ENCODE assay signal across 2 cellular contexts in the genomic region with DNA sequence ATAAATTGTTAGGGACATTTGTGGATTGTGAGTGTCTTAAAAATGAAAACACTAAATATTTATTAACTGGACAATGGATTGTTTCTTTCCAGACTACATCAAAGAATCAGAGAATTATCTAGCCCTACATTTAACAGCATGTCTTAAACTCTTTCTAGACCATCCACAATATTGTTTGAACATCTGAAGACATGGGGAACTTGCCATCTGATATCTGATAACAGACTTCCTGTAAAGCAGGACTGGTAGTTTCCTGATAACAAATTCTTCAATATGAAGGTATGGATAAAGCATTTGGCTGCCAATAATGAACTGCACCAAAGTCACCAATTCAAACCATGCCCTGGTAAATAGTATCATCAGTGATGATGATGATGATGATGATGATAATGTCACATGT.
A peak's percentile ranks its signal among the peaks of the same experiment; 100 is the strongest.
TF ChIP-seq lines count a peak whose summit lies in the region.

No MANE protein-coding gene starts in this region.

TF ChIP-seq in HEK293, 187 proteins besides CTCF, POLR2A, EP300 and RAD21:
- TF ChIP-seq, protein P1, sequence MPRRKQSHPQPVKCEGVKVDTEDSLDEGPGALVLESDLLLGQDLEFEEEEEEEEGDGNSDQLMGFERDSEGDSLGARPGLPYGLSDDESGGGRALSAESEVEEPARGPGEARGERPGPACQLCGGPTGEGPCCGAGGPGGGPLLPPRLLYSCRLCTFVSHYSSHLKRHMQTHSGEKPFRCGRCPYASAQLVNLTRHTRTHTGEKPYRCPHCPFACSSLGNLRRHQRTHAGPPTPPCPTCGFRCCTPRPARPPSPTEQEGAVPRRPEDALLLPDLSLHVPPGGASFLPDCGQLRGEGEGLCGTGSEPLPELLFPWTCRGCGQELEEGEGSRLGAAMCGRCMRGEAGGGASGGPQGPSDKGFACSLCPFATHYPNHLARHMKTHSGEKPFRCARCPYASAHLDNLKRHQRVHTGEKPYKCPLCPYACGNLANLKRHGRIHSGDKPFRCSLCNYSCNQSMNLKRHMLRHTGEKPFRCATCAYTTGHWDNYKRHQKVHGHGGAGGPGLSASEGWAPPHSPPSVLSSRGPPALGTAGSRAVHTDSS (tag by site-specific recombination; IDR thresholded peaks at IDR 0.05): peak; percentile 75
- TF ChIP-seq ZNF747 (tag by site-specific recombination; IDR thresholded peaks at IDR 0.05): no peak

TF ChIP-seq in K562, 482 proteins besides CTCF, POLR2A, EP300 and RAD21:
- 0 out of 2 replicates have a peak, but pooled peaks have one; percentile 15 for TF ChIP-seq ARID1B (IDR thresholded peaks at IDR 0.05)
- TF ChIP-seq TEAD4 (IDR thresholded peaks at IDR 0.05; ENCODE audit: low read length): peak; percentile 31; the same call in 1 of the 2 replicates
- TF ChIP-seq TEAD4 (CRISPR knock-in tag; IDR thresholded peaks at IDR 0.05; ENCODE audit: borderline replicate concordance): no peak
- TF ChIP-seq ZNF79 (CRISPR knock-in tag; IDR thresholded peaks at IDR 0.05; ENCODE audit: low read depth): no peak
- TF ChIP-seq CBFA2T3 (IDR thresholded peaks at IDR 0.05): peak; percentile 45
- TF ChIP-seq, protein P2, sequence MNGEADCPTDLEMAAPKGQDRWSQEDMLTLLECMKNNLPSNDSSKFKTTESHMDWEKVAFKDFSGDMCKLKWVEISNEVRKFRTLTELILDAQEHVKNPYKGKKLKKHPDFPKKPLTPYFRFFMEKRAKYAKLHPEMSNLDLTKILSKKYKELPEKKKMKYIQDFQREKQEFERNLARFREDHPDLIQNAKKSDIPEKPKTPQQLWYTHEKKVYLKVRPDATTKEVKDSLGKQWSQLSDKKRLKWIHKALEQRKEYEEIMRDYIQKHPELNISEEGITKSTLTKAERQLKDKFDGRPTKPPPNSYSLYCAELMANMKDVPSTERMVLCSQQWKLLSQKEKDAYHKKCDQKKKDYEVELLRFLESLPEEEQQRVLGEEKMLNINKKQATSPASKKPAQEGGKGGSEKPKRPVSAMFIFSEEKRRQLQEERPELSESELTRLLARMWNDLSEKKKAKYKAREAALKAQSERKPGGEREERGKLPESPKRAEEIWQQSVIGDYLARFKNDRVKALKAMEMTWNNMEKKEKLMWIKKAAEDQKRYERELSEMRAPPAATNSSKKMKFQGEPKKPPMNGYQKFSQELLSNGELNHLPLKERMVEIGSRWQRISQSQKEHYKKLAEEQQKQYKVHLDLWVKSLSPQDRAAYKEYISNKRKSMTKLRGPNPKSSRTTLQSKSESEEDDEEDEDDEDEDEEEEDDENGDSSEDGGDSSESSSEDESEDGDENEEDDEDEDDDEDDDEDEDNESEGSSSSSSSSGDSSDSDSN (IDR thresholded peaks at IDR 0.05; ENCODE audit: borderline replicate concordance in 1 of 2, low read depth in 2 of 2, low read length in 2 of 2): no peak
